17 cellular contexts compared by ENCODE assay signal in genomic region chr16:67685388-67686112, GRCh38. TPM values are rescaled to one million over a fixed set of nuclear protein-coding genes. Genes with fewer than 3 reads are reported as not detected.
DNase-seq lines count a peak whose midpoint lies in the region; ATAC-seq and TF ChIP-seq lines count a peak whose summit lies in the region.
"Had no signal": no experiment of that assay in that cellular context is flagged by ENCODE, and none has a peak within 500 bp of the region (broad histone marks: within the 10 kb centered on the region; RNA-seq: fewer than 3 reads in every experiment).

No MANE protein-coding gene starts in this region.

- H3K4me1 Mint-ChIP-seq in MCF 10A (ENCODE audit: insufficient read depth, unreplicated experiment), result no peaks in the 10 kb centered on the region

- CTCF ChIA-PET in MCF 10A (lab: Yijun Ruan, JAX), result no interaction called here

- TF ChIP-seq POLR2A in breast epithelium (IDR thresholded peaks at IDR 0.05), result no peak

- intact Hi-C loops in breast epithelium (cut with DNase I; ENCODE audit: low total_unique reads), result no loop called here
- intact Hi-C loops in MCF 10A (cut with micrococcal nuclease), result no loop called here

- H3K4me1 ChIP-seq in breast epithelium (no peaks in the 10 kb centered on the region), Karpas-422 (ENCODE audit: low read length) (peaks cover 30% of the 10 kb centered on the region), subcutaneous abdominal adipose tissue (ENCODE audit: control insufficient read depth in 5 of 5, insufficient read depth in 5 of 5, low read length in 5 of 5) (peaks cover 0 to 20% (median 13%) of the 10 kb centered on the region in 5 donors)

- no peaks in the 10 kb centered on the region for H3K27me3 Mint-ChIP-seq in MCF 10A (ENCODE audit: insufficient read depth, unreplicated experiment)
- H3K27me3 Mint-ChIP-seq: type B pancreatic cell had no signal

- peaks cover 81% of the 10 kb centered on the region for H3K79me2 ChIP-seq in Karpas-422 (ENCODE audit: low read length)

- ATAC-seq in GM21619 (IDR thresholded peaks at IDR 0.05; ENCODE audit: unreplicated experiment) (no peak), HG03457 (IDR thresholded peaks at IDR 0.05; ENCODE audit: unreplicated experiment) (no peak)
- ATAC-seq: K562 had no signal

- H3K9me3 Mint-ChIP-seq in MCF 10A (ENCODE audit: unreplicated experiment), result no peaks in the 10 kb centered on the region
- H3K9me3 Mint-ChIP-seq: type B pancreatic cell had no signal

- H3K4me3 Mint-ChIP-seq in MCF 10A (ENCODE audit: unreplicated experiment), result no peak overlapping the region
- H3K4me3 Mint-ChIP-seq: type B pancreatic cell had no signal

- TF ChIP-seq CTCF in breast epithelium (IDR thresholded peaks at IDR 0.05) (no peak), MCF 10A (IDR thresholded peaks at IDR 0.05; ENCODE audit: unreplicated experiment) (no peak)

- POLR2A ChIA-PET in MCF 10A (lab: Yijun Ruan, JAX), result no interaction called here

- DNase-seq in breast epithelium (ENCODE audit: low spot score in 2 of 2) (no peak), MCF 10A (ENCODE audit: unreplicated experiment) (no peak), Karpas-422 (peak; percentile 85), kidney tubule cell (ENCODE audit: low spot score) (peak; percentile 67), Kasumi-1 (lab: John Stamatoyannopoulos, UW) (no peak)
- DNase-seq: ACHN; activated CD4-positive, alpha-beta T cell treated with anti-CD3 and anti-CD28 coated beads, Interleukin-2, amount 50 U/mL, for 1 hour; brain microvascular endothelial cell; DMS153; head of caudate nucleus; NCI-H1694; NCI-H526 treated with DMSO at 0.1 percent for 48 hours had no signal

- peak overlapping the region; percentile 46 to 85 for H3K27ac ChIP-seq in breast epithelium
- H3K27ac ChIP-seq in Karpas-422 (ENCODE audit: low read length), result peak overlapping the region; percentile 86
- peak overlapping the region; percentile 43 for H3K27ac ChIP-seq in subcutaneous abdominal adipose tissue (ENCODE audit: low read depth, low read length)
- H3K27ac ChIP-seq: brain microvascular endothelial cell had no signal

- no peaks in the 10 kb centered on the region for H3K27me3 ChIP-seq in breast epithelium
- H3K27me3 ChIP-seq in Karpas-422 (ENCODE audit: low read length), result no peaks in the 10 kb centered on the region
- H3K27me3 ChIP-seq in subcutaneous abdominal adipose tissue (ENCODE audit: control insufficient read depth in 5 of 5, insufficient read depth in 4 of 5, low read length in 5 of 5), result no peaks in the 10 kb centered on the region
- H3K27me3 ChIP-seq: brain microvascular endothelial cell had no signal

- no peak overlapping the region for H3K27ac Mint-ChIP-seq in MCF 10A (ENCODE audit: low read depth, unreplicated experiment)
- H3K27ac Mint-ChIP-seq: type B pancreatic cell had no signal

- H3K36me3 ChIP-seq in breast epithelium (no peaks in the 10 kb centered on the region), Karpas-422 (ENCODE audit: insufficient read depth, low read length) (peaks cover 27% of the 10 kb centered on the region), subcutaneous abdominal adipose tissue (ENCODE audit: control insufficient read depth in 5 of 5, insufficient read depth in 5 of 5, low read length in 5 of 5) (peaks cover 0 to 25% (median 17%) of the 10 kb centered on the region in 5 donors)

- H3K4me3 ChIP-seq in breast epithelium, result peak overlapping the region in 1 of 3 donors; percentile 2
- H3K4me3 ChIP-seq in Karpas-422 (ENCODE audit: low read length), result no peak overlapping the region
- H3K4me3 ChIP-seq in subcutaneous abdominal adipose tissue (ENCODE audit: low read depth in 1 of 5, low read length in 5 of 5), result no peak overlapping the region
- H3K4me3 ChIP-seq: K562 had no signal

- no peak overlapping the region for H2AFZ ChIP-seq in Karpas-422 (ENCODE audit: low read length)

- peaks cover 10% of the 10 kb centered on the region; the same call in 1 of the 2 replicates for H4K20me1 ChIP-seq in Karpas-422 (ENCODE audit: insufficient read depth, low read depth, low read length)

- peaks cover 39% of the 10 kb centered on the region for H3K36me3 Mint-ChIP-seq in MCF 10A (ENCODE audit: insufficient read depth, unreplicated experiment)

- H3K9ac ChIP-seq in Karpas-422 (ENCODE audit: low read length), result no peak overlapping the region; the same call in 1 of the 2 replicates
- peak overlapping the region in 1 of 5 donors; percentile 18 for H3K9ac ChIP-seq in subcutaneous abdominal adipose tissue (ENCODE audit: low read length in 5 of 5)

- no peaks in the 10 kb centered on the region for H3K9me3 ChIP-seq in breast epithelium
- no peaks in the 10 kb centered on the region for H3K9me3 ChIP-seq in Karpas-422 (ENCODE audit: low read length)
- H3K9me3 ChIP-seq in subcutaneous abdominal adipose tissue (ENCODE audit: control insufficient read depth in 5 of 5, low read length in 5 of 5), result no peaks in the 10 kb centered on the region

- peak overlapping the region; percentile 38 for H3K4me2 ChIP-seq in Karpas-422 (ENCODE audit: low read depth, low read length, poor library complexity, severe bottlenecking)

- no peaks in the 10 kb centered on the region for H3K9me2 ChIP-seq in Karpas-422 (replicated peaks; ENCODE audit: insufficient read depth, low read length)

- no TSS peak for BruUV-seq in MCF 10A (replicated peaks; lab: Mats Ljungman, UMichigan)

RNA-seq across cellular contexts. Expression of gene C16orf86, which starts 18.9 kb away (rescaled TPM):
- total RNA-seq in breast epithelium (10 to 100 TPM in 2 of 3 donors, 1 to 10 TPM in 1; 7.2 to 18.1 (median 11.1) TPM), MCF 10A (2022) (0.54 and 0.65 TPM in 2 replicates)
- 13.8 and 18.4 TPM in 2 replicates for total RNA-seq in Karpas-422 (2014; rRNA removed; shearing (Covaris generic); ENCODE audit: low replicate concordance)

RNA-seq across cellular contexts. Expression of gene ENKD1, which starts 19.0 kb away (rescaled TPM):
- total RNA-seq in breast epithelium (10 to 100 TPM; 18.6 to 21.0 (median 20.1) TPM), MCF 10A (2022) (12.8 and 14.5 TPM in 2 replicates)
- 8.4 and 26.8 TPM in 2 replicates for total RNA-seq in Karpas-422 (2014; rRNA removed; shearing (Covaris generic); ENCODE audit: low replicate concordance)

RNA-seq across cellular contexts. Expression of gene PARD6A, which starts 24.8 kb away (rescaled TPM):
- total RNA-seq in breast epithelium, result 1 to 10 TPM; 6.4 to 8.5 (median 7.2) TPM
- total RNA-seq in MCF 10A (2022), result 3.2 and 4.5 TPM in 2 replicates
- 13.6 and 16.3 TPM in 2 replicates for total RNA-seq in Karpas-422 (2014; rRNA removed; shearing (Covaris generic); ENCODE audit: low replicate concordance)

RNA-seq across cellular contexts. Expression of gene ACD, which starts 25.5 kb away (rescaled TPM):
- total RNA-seq in breast epithelium (10 to 100 TPM; 19.4 to 20.6 (median 19.8) TPM), MCF 10A (2022) (26.1 and 33.6 TPM in 2 replicates)
- 19.1 and 50.4 TPM in 2 replicates for total RNA-seq in Karpas-422 (2014; rRNA removed; shearing (Covaris generic); ENCODE audit: low replicate concordance)

RNA-seq across cellular contexts. Expression of gene GFOD2, which starts 33.6 kb away (rescaled TPM):
- total RNA-seq in breast epithelium, result 10 to 100 TPM; 11.4 to 22.0 (median 21.4) TPM
- total RNA-seq in MCF 10A (2022), result 14.8 and 19.0 TPM in 2 replicates
- total RNA-seq in Karpas-422 (2014; rRNA removed; shearing (Covaris generic); ENCODE audit: low replicate concordance), result 12.9 and 34.8 TPM in 2 replicates

Comparison
In these comparisons a context has a peak if more than half of its experiments do, and no peak if none do; other contexts are left out.
1. DNase-seq: peak in Karpas-422 (single experiment) and kidney tubule cell (single experiment); none in breast epithelium (0 of 2), MCF 10A (single experiment) and Kasumi-1 (0 of 2).
2. Peak in every context shown above with its lines, with median percentiles within 50 percentile points of each other: H3K27ac ChIP-seq.